Comparison of ENCODE assay signal across 10 cellular contexts in genomic region chr2:172429351-172429968, GRCh38. TPM values are rescaled to one million over a fixed set of nuclear protein-coding genes. Genes with fewer than 3 reads are reported as not detected.
DNase-seq lines count a peak whose midpoint lies in the region; ATAC-seq and TF ChIP-seq lines count a peak whose summit lies in the region.
"Had no signal": no experiment of that assay in that cellular context is flagged by ENCODE, and none has a peak within 500 bp of the region (broad histone marks: within the 10 kb centered on the region; RNA-seq: fewer than 3 reads in every experiment).

No MANE protein-coding gene starts in this region.

- in situ Hi-C loops in brain microvascular endothelial cell (cut with HindIII; ENCODE audit: low pct_ligation_motif_present, low sequenced_read_pairs), result loop anchor here (25.0 kb wide), 1 partner anchor 242 kb away; no protein-coding TSS in a partner anchor

- no peaks in the 10 kb centered on the region for H3K9me3 Mint-ChIP-seq in activated T-cell treated with anti-CD3 and anti-CD28 coated beads, Interleukin-2, amount 50 U/mL, for 72 hours
- H3K9me3 Mint-ChIP-seq: activated T-helper 2 cell treated with anti-CD3 and anti-CD28 coated beads, Interferon-gamma antibody, Interleukin-2, Interleukin-4, amounts not matched to agents 10 μg/mL and 5 μg/mL and 100 μg/mL, durations not matched to agents 14 hours and 24 hours and 36 hours had no signal

- no peaks in the 10 kb centered on the region for H3K9me3 ChIP-seq in thyroid gland

- H3K27me3 ChIP-seq in brain microvascular endothelial cell (replicated peaks) (no peaks in the 10 kb centered on the region), thyroid gland (no peaks in the 10 kb centered on the region)

- no peak overlapping the region for H3K4me3 ChIP-seq in brain microvascular endothelial cell (ENCODE audit: low read depth, low read length)
- H3K4me3 ChIP-seq in lower leg skin (ENCODE audit: low read depth, poor library complexity, severe bottlenecking), result peak overlapping the region; percentile 70
- H3K4me3 ChIP-seq in thyroid gland (replicated peaks in 1 of 3), result peak overlapping the region in 2 of 3 donors; percentile 56 to 61

- 25 to 32% methylated on average over 9 of the region's 9 CpGs for WGBS in lower leg skin, 2 donors
- 14 to 26% methylated on average over 9 of the region's 9 CpGs for WGBS in thyroid gland, 2 donors

- peaks cover 72% of the 10 kb centered on the region for H3K4me1 Mint-ChIP-seq in activated T-cell treated with anti-CD3 and anti-CD28 coated beads, Interleukin-2, amount 50 U/mL, for 72 hours (ENCODE audit: low read depth)

- H3K4me1 ChIP-seq in thyroid gland, result peaks cover 23 to 33% of the 10 kb centered on the region in 2 donors

- H3K27me3 Mint-ChIP-seq in activated T-cell treated with anti-CD3 and anti-CD28 coated beads, Interleukin-2, amount 50 U/mL, for 72 hours (ENCODE audit: low read depth), result no peaks in the 10 kb centered on the region

- H3K4me3 Mint-ChIP-seq in activated T-cell treated with anti-CD3 and anti-CD28 coated beads, Interleukin-2, amount 50 U/mL, for 72 hours, result peak overlapping the region; percentile 76 to 89

- H3K36me3 Mint-ChIP-seq in activated T-cell treated with anti-CD3 and anti-CD28 coated beads, Interleukin-2, amount 50 U/mL, for 72 hours (ENCODE audit: insufficient read depth in 2 of 2), result no peaks in the 10 kb centered on the region

- DNase-seq in activated T-cell treated with anti-CD3 and anti-CD28 coated beads, Interleukin-2, amount 50 U/mL, for 72 hours, result no peak
- no peak for DNase-seq in activated T-cell treated with anti-CD3 and anti-CD28 coated beads, Interleukin-2, amount 50 U/mL, for 1 hour
- DNase-seq in brain microvascular endothelial cell, result no peak
- peak in 1 of 2 donors; percentile 36 for DNase-seq in lower leg skin (ENCODE audit: low spot score in 2 of 2)
- DNase-seq in thyroid gland, result peak; percentile 29 to 46
- DNase-seq in NCI-H446 (lab: John Stamatoyannopoulos, UW), result no peak
- DNase-seq: DND-41 had no signal

- no peak overlapping the region for H3K27ac ChIP-seq in brain microvascular endothelial cell
- peak overlapping the region; percentile 74 to 85 (median 80) for H3K27ac ChIP-seq in thyroid gland

- TF ChIP-seq CTCF in brain microvascular endothelial cell (IDR thresholded peaks at IDR 0.05; ENCODE audit: low read depth, low read length, missing control alignments), result peak; percentile 32
- TF ChIP-seq CTCF in lower leg skin (IDR thresholded peaks at IDR 0.05), result no peak
- TF ChIP-seq CTCF in thyroid gland (IDR thresholded peaks at IDR 0.05), result peak in 1 of 6 experiments; percentile 18

- H3K36me3 ChIP-seq in brain microvascular endothelial cell (replicated peaks) (no peaks in the 10 kb centered on the region), thyroid gland (no peaks in the 10 kb centered on the region)

- intact Hi-C loops in lower leg skin (cut with DNase I; ENCODE audit: low total_unique reads) (no loop called here), thyroid gland (cut with DNase I) (no loop called here)

- no peak for ATAC-seq in activated T-cell treated with anti-CD3 and anti-CD28 coated beads, Interleukin-2, amount 50 U/mL, for 72 hours (replicated peaks in 1 of 2)
- no peak for ATAC-seq in HG03432 (IDR thresholded peaks at IDR 0.05; ENCODE audit: unreplicated experiment)
- no peak for ATAC-seq in GM19395 (IDR thresholded peaks at IDR 0.05; ENCODE audit: unreplicated experiment)

- H3K27ac Mint-ChIP-seq in activated T-cell treated with anti-CD3 and anti-CD28 coated beads, Interleukin-2, amount 50 U/mL, for 72 hours, result no peak overlapping the region
- H3K27ac Mint-ChIP-seq: activated T-helper 2 cell treated with anti-CD3 and anti-CD28 coated beads, Interferon-gamma antibody, Interleukin-2, Interleukin-4, amounts not matched to agents 10 μg/mL and 5 μg/mL and 100 μg/mL, durations not matched to agents 14 hours and 24 hours and 36 hours had no signal

- TF ChIP-seq POLR2A in lower leg skin (IDR thresholded peaks at IDR 0.05) (no peak), thyroid gland (IDR thresholded peaks at IDR 0.05) (no peak)

RNA-seq across cellular contexts. Expression of gene ITGA6, which starts 2.1 kb away (rescaled TPM):
- 1 to 10 TPM; 7.0 to 8.6 TPM for total RNA-seq in activated T-cell treated with anti-CD3 and anti-CD28 coated beads, Interleukin-2, amount 50 U/mL, for 72 hours
- total RNA-seq in lower leg skin (100 to 1,000 TPM in 3 of 4 donors, 10 to 100 TPM in 1; 93.3 to 153 (median 128) TPM), thyroid gland (10 to 100 TPM; 34.8 to 66.6 (median 52.7) TPM)

Comparison
In these comparisons a context has a peak if more than half of its experiments do, and no peak if none do; other contexts are left out.
1. DNase-seq: peak in thyroid gland (2 of 2); none in activated T-cell treated with anti-CD3 and anti-CD28 coated beads, Interleukin-2, amount 50 U/mL, for 72 hours (0 of 2), activated T-cell treated with anti-CD3 and anti-CD28 coated beads, Interleukin-2, amount 50 U/mL, for 1 hour (single experiment), brain microvascular endothelial cell (single experiment) and NCI-H446 (0 of 2).